ENCODE assay signal across 25 cellular contexts in genomic region chr7:99014113-99014985, GRCh38.
DNase-seq lines count a peak whose midpoint lies in the region; ATAC-seq and TF ChIP-seq lines count a peak whose summit lies in the region.
"Had no signal": no experiment of that assay in that cellular context is flagged by ENCODE, and none has a peak within 500 bp of the region (broad histone marks: within the 10 kb centered on the region; RNA-seq: fewer than 3 reads in every experiment).

No MANE protein-coding gene starts in this region.

- POLR2A ChIA-PET in PC-3 (lab: Charles Lee; ENCODE audit: unreplicated experiment) = no interaction called here

- H3K4me2 ChIP-seq in PC-3 (ENCODE audit: low read length) = no peak overlapping the region

- H3K4me1 Mint-ChIP-seq in endodermal cell = no peaks in the 10 kb centered on the region
- H3K4me1 Mint-ChIP-seq: activated CD8-positive, alpha-beta memory T cell treated with anti-CD3 and anti-CD28 coated beads, Interleukin-2, amount 10 ng/mL, durations not matched to agents 7 days and 5 days had no signal

- H3K4me1 ChIP-seq in PC-3 (ENCODE audit: insufficient read depth, low read length) = no peaks in the 10 kb centered on the region
- no peaks in the 10 kb centered on the region for H3K4me1 ChIP-seq in endodermal cell (ENCODE audit: control insufficient read depth, insufficient read depth, low read length)
- H3K4me1 ChIP-seq: ascending aorta, lower lobe of right lung had no signal

- no peaks in the 10 kb centered on the region for H3F3A ChIP-seq in PC-3 (ENCODE audit: low read length, unreplicated experiment)

- no peaks in the 10 kb centered on the region for H4K20me1 ChIP-seq in PC-3 (ENCODE audit: low read length)

- intact Hi-C loops in PC-3 (cut with micrococcal nuclease) (no loop called here), sciatic nerve (cut with DNase I) (no loop called here)

- H3K36me3 Mint-ChIP-seq in endodermal cell (ENCODE audit: low read depth) = peaks cover 84% of the 10 kb centered on the region

- CTCF ChIA-PET in PC-3 (lab: Charles Lee) = no interaction called here

- ATAC-seq in PC-3 = peak; percentile 14; the same call in 1 of the 2 replicates
- no peak for ATAC-seq in sciatic nerve
- ATAC-seq: activated CD8-positive, alpha-beta memory T cell treated with anti-CD3 and anti-CD28 coated beads, Interleukin-2, amount 10 ng/mL, durations not matched to agents 7 days and 5 days; activated T-helper 17 cell treated with anti-CD3 and anti-CD28 coated beads, Interleukin-2, amount 50 U/mL, for 72 hours; naive thymus-derived CD4-positive, alpha-beta T cell had no signal

- 95 to 97% methylated on average over 10 to 18 of the region's 18 CpGs for WGBS in endodermal cell (ENCODE audit: insufficient coverage in 1 of 2, insufficient read length in 1 of 2), 2 experiments

- peaks cover 26% of the 10 kb centered on the region for H3K36me3 ChIP-seq in PC-3 (ENCODE audit: low read depth, low read length)
- peaks cover 59% of the 10 kb centered on the region for H3K36me3 ChIP-seq in endodermal cell (ENCODE audit: control insufficient read depth, insufficient read depth, low read length)

- H2AFZ ChIP-seq in PC-3 (ENCODE audit: low read length) = no peak overlapping the region

- TF ChIP-seq CTCF in PC-3 (conservative IDR thresholded peaks at IDR 0.05; ENCODE audit: low read depth, low read length) (no peak), endodermal cell (conservative IDR thresholded peaks at IDR 0.05) (no peak)

- H3K79me2 ChIP-seq in PC-3 (ENCODE audit: low read length) = no peaks in the 10 kb centered on the region

- H3K27ac ChIP-seq in PC-3 (ENCODE audit: low read length) = no peak overlapping the region
- H3K27ac ChIP-seq in endodermal cell (ENCODE audit: low read depth, low read length) = no peak overlapping the region
- H3K27ac ChIP-seq: ascending aorta, heart right ventricle, lower lobe of right lung, SJSA1 had no signal

- peak; percentile 46 for DNase-seq in activated CD8-positive, alpha-beta memory T cell treated with anti-CD3 and anti-CD28 coated beads, Interleukin-2, amount 50 U/mL, for 48 hours
- no peak for DNase-seq in activated CD8-positive, alpha-beta memory T cell treated with anti-CD3 and anti-CD28 coated beads, Interleukin-2, amount 50 U/mL, for 4 hours
- no peak for DNase-seq in PC-3
- peak; percentile 40 for DNase-seq in endodermal cell
- DNase-seq in sciatic nerve (ENCODE audit: low spot score) = peak; percentile 55
- no peak for DNase-seq in hippocampal formation (lab: John Stamatoyannopoulos, UW)
- no peak for DNase-seq in NCI-H2171 treated with DMSO at 0.1 percent for 48 hours (lab: John Stamatoyannopoulos, UW)
- no peak for DNase-seq in cortex of kidney (lab: John Stamatoyannopoulos, UW)
- DNase-seq: activated CD4-positive, alpha-beta T cell treated with anti-CD3 and anti-CD28 coated beads, Interleukin-2, amount 50 U/mL, for 1 hour; activated CD8-positive, alpha-beta memory T cell treated with anti-CD3 and anti-CD28 coated beads, Interleukin-2, amount 10 ng/mL, durations not matched to agents 7 days and 5 days; activated naive CD8-positive, alpha-beta T cell treated with anti-CD3 and anti-CD28 coated beads for 36 hours; heart right ventricle; kidney glomerular epithelial cell; lower lobe of right lung; MV-4-11; naive thymus-derived CD4-positive, alpha-beta T cell; NCI-H1436; NCI-H2081; stimulated activated CD4-positive, alpha-beta T cell treated with anti-CD3 and anti-CD28 coated beads, Interleukin-15, amount 100 ng/mL, for 24 hours; stimulated activated CD4-positive, alpha-beta T cell treated with anti-CD3 and anti-CD28 coated beads, Interleukin-4, amount 100 ng/mL, for 4 hours; T1000 had no signal

- H3K27me3 Mint-ChIP-seq in endodermal cell (ENCODE audit: insufficient read depth) = no peaks in the 10 kb centered on the region
- H3K27me3 Mint-ChIP-seq: activated CD8-positive, alpha-beta memory T cell treated with anti-CD3 and anti-CD28 coated beads, Interleukin-2, amount 10 ng/mL, durations not matched to agents 7 days and 5 days; activated naive CD8-positive, alpha-beta T cell treated with anti-CD3 and anti-CD28 coated beads for 36 hours; activated T-helper 17 cell treated with anti-CD3 and anti-CD28 coated beads, Interleukin-2, amount 50 U/mL, for 72 hours; dendritic cell treated with granulocyte-macrophage colony-stimulating factor and Interleukin-4, amounts not matched to agents 40 ng/mL and 50 ng/mL, for 4 days; naive thymus-derived CD4-positive, alpha-beta T cell had no signal

- no TSS peak for BruUV-seq in PC-3 (replicated peaks; lab: Mats Ljungman, UMichigan)

- no peak overlapping the region for H3K4me3 Mint-ChIP-seq in endodermal cell
- H3K4me3 Mint-ChIP-seq: activated CD8-positive, alpha-beta memory T cell treated with anti-CD3 and anti-CD28 coated beads, Interleukin-2, amount 10 ng/mL, durations not matched to agents 7 days and 5 days; activated naive CD8-positive, alpha-beta T cell treated with anti-CD3 and anti-CD28 coated beads for 36 hours; activated T-helper 17 cell treated with anti-CD3 and anti-CD28 coated beads, Interleukin-2, amount 50 U/mL, for 72 hours; dendritic cell treated with granulocyte-macrophage colony-stimulating factor and Interleukin-4, amounts not matched to agents 40 ng/mL and 50 ng/mL, for 4 days; naive thymus-derived CD4-positive, alpha-beta T cell had no signal

- no peaks in the 10 kb centered on the region for H3K9me2 ChIP-seq in PC-3 (replicated peaks; ENCODE audit: low read length)

- H3K27ac Mint-ChIP-seq in endodermal cell = peak overlapping the region; percentile 45
- H3K27ac Mint-ChIP-seq: activated CD8-positive, alpha-beta memory T cell treated with anti-CD3 and anti-CD28 coated beads, Interleukin-2, amount 10 ng/mL, durations not matched to agents 7 days and 5 days; activated naive CD8-positive, alpha-beta T cell treated with anti-CD3 and anti-CD28 coated beads for 36 hours; activated T-helper 17 cell treated with anti-CD3 and anti-CD28 coated beads, Interleukin-2, amount 50 U/mL, for 72 hours; dendritic cell treated with granulocyte-macrophage colony-stimulating factor and Interleukin-4, amounts not matched to agents 40 ng/mL and 50 ng/mL, for 4 days had no signal

- H3K9me3 Mint-ChIP-seq in endodermal cell = peaks cover 7% of the 10 kb centered on the region
- H3K9me3 Mint-ChIP-seq: activated naive CD8-positive, alpha-beta T cell treated with anti-CD3 and anti-CD28 coated beads for 36 hours; activated T-helper 17 cell treated with anti-CD3 and anti-CD28 coated beads, Interleukin-2, amount 50 U/mL, for 72 hours; dendritic cell treated with granulocyte-macrophage colony-stimulating factor and Interleukin-4, amounts not matched to agents 40 ng/mL and 50 ng/mL, for 4 days had no signal

- H3K27me3 ChIP-seq in PC-3 (ENCODE audit: low read length) = no peaks in the 10 kb centered on the region
- no peaks in the 10 kb centered on the region for H3K27me3 ChIP-seq in endodermal cell (ENCODE audit: control insufficient read depth, insufficient read depth, low read length, poor library complexity, severe bottlenecking)
- H3K27me3 ChIP-seq: ascending aorta, heart right ventricle, SJSA1 had no signal

- H3K9ac ChIP-seq in PC-3 (ENCODE audit: low read length) (no peak overlapping the region), endodermal cell (ENCODE audit: extremely low read depth, low read length, poor library complexity, severe bottlenecking) (no peak overlapping the region)

- H3K9me3 ChIP-seq in PC-3 (ENCODE audit: low read length) (no peaks in the 10 kb centered on the region), endodermal cell (ENCODE audit: control insufficient read depth, low read length) (no peaks in the 10 kb centered on the region)
- H3K9me3 ChIP-seq: ascending aorta, heart right ventricle, lower lobe of right lung had no signal

- no peak overlapping the region for H3K4me3 ChIP-seq in PC-3 (ENCODE audit: low read length)
- no peak overlapping the region for H3K4me3 ChIP-seq in endodermal cell (ENCODE audit: low read length)
- H3K4me3 ChIP-seq: ascending aorta, heart right ventricle, lower lobe of right lung, SJSA1 had no signal

Comparison
In these comparisons a context has a peak if more than half of its experiments do, and no peak if none do; other contexts are left out.
1. DNase-seq: peak in activated CD8-positive, alpha-beta memory T cell treated with anti-CD3 and anti-CD28 coated beads, Interleukin-2, amount 50 U/mL, for 48 hours (single experiment), endodermal cell (single experiment) and sciatic nerve (single experiment); none in activated CD8-positive, alpha-beta memory T cell treated with anti-CD3 and anti-CD28 coated beads, Interleukin-2, amount 50 U/mL, for 4 hours (single experiment), PC-3 (single experiment), hippocampal formation (0 of 2), NCI-H2171 treated with DMSO at 0.1 percent for 48 hours (single experiment) and cortex of kidney (single experiment).